In genomic region chr1:76738355-76738754, GRCh38 we compare ENCODE assay signal across 1 cellular context.
TF ChIP-seq lines count a peak whose summit lies in the region.
"Not testable (repeated sequence)": the region's sequence is repeated elsewhere in the genome, so short reads cannot be mapped to it uniquely, and the experiment has no call there.

No MANE protein-coding gene starts in this region.

TF ChIP-seq in HepG2, 621 proteins besides CTCF, POLR2A, EP300 and RAD21 (continued from another document and continues in another):
- TF ChIP-seq RERE (CRISPR knock-in tag; IDR thresholded peaks at IDR 0.05; ENCODE audit: low read depth) = peak; percentile 83
- TF ChIP-seq FOXO1 (CRISPR knock-in tag; IDR thresholded peaks at IDR 0.05) = peak; percentile 74
- TF ChIP-seq BCL6 (CRISPR knock-in tag; IDR thresholded peaks at IDR 0.05) = peak; percentile 70
- TF ChIP-seq SOX5 (CRISPR knock-in tag; IDR thresholded peaks at IDR 0.05; ENCODE audit: borderline replicate concordance) = peak; percentile 78
- peak; percentile 39; the same call in 1 of the 2 replicates for TF ChIP-seq MLX (CRISPR knock-in tag; IDR thresholded peaks at IDR 0.05)
- peak; percentile 77 for TF ChIP-seq GATAD2A (CRISPR knock-in tag; IDR thresholded peaks at IDR 0.05)
- peak; percentile 80 for TF ChIP-seq TBX2 (CRISPR knock-in tag; IDR thresholded peaks at IDR 0.05; ENCODE audit: borderline replicate concordance)
- TF ChIP-seq TCF7L2 (IDR thresholded peaks at IDR 0.05; ENCODE audit: low read depth, low read length) = 0 out of 2 replicates have a peak, but pooled peaks have one; percentile 38
- peak; percentile 69 for TF ChIP-seq MIXL1 (CRISPR knock-in tag; IDR thresholded peaks at IDR 0.05)
- peak; percentile 33; the same call in 1 of the 2 replicates for TF ChIP-seq PHF21A (CRISPR knock-in tag; IDR thresholded peaks at IDR 0.05)
- peak; percentile 89; the same call in 1 of the 2 replicates for TF ChIP-seq TBX3 (IDR thresholded peaks at IDR 0.05; ENCODE audit: borderline replicate concordance)
- peak; percentile 26; the same call in 1 of the 2 replicates for TF ChIP-seq SAP130 (CRISPR knock-in tag; IDR thresholded peaks at IDR 0.05; ENCODE audit: low read depth)
- 0 out of 2 replicates have a peak, but pooled peaks have one; percentile 20 for TF ChIP-seq THRA (CRISPR knock-in tag; IDR thresholded peaks at IDR 0.05; ENCODE audit: borderline replicate concordance)
- TF ChIP-seq CREM (IDR thresholded peaks at IDR 0.05) = peak; percentile 58
- not testable (repeated sequence) for TF ChIP-seq CREM (CRISPR knock-in tag; IDR thresholded peaks at IDR 0.05); CREB1 (IDR thresholded peaks at IDR 0.05); SOX6 (IDR thresholded peaks at IDR 0.05)
- peak; percentile 68 for TF ChIP-seq CREB1 (CRISPR knock-in tag; IDR thresholded peaks at IDR 0.05)
- peak; percentile 53 for TF ChIP-seq HMG20A (CRISPR knock-in tag; IDR thresholded peaks at IDR 0.05; ENCODE audit: borderline replicate concordance)
- TF ChIP-seq ZNF710 (CRISPR knock-in tag; IDR thresholded peaks at IDR 0.05; ENCODE audit: borderline replicate concordance) = peak; percentile 84
- peak; percentile 73 for TF ChIP-seq POGZ (CRISPR knock-in tag; IDR thresholded peaks at IDR 0.05)
- TF ChIP-seq SKIL (CRISPR knock-in tag; IDR thresholded peaks at IDR 0.05; ENCODE audit: borderline replicate concordance) = peak; percentile 62; the same call in 1 of the 2 replicates
- TF ChIP-seq ZBED4 (CRISPR knock-in tag; IDR thresholded peaks at IDR 0.05; ENCODE audit: borderline replicate concordance) = peak; percentile 67; the same call in 1 of the 2 replicates
- peak; percentile 65 for TF ChIP-seq NFIC (IDR thresholded peaks at IDR 0.05; ENCODE audit: low read length)
- 0 out of 2 replicates have a peak, but pooled peaks have one; percentile 49 for TF ChIP-seq ZNF205 (CRISPR knock-in tag; IDR thresholded peaks at IDR 0.05)
- peak; percentile 67; the same call in 1 of the 2 replicates for TF ChIP-seq ZNF670 (CRISPR knock-in tag; IDR thresholded peaks at IDR 0.05; ENCODE audit: borderline replicate concordance)
- peak; percentile 94 for TF ChIP-seq SOX6 (CRISPR knock-in tag; IDR thresholded peaks at IDR 0.05)
- 0 out of 2 replicates have a peak, but pooled peaks have one; percentile 37 for TF ChIP-seq ZSCAN9 (CRISPR knock-in tag; IDR thresholded peaks at IDR 0.05; ENCODE audit: borderline replicate concordance)
- peak; percentile 86; the same call in 1 of the 2 replicates for TF ChIP-seq ZNF503 (CRISPR knock-in tag; IDR thresholded peaks at IDR 0.05)
- TF ChIP-seq ELF1 (CRISPR knock-in tag; IDR thresholded peaks at IDR 0.05) = 0 out of 2 replicates have a peak, but pooled peaks have one; percentile 14
- TF ChIP-seq SALL1 (CRISPR knock-in tag; IDR thresholded peaks at IDR 0.05) = peak; percentile 51; the same call in 1 of the 2 replicates
- 0 out of 2 replicates have a peak, but pooled peaks have one; percentile 22 for TF ChIP-seq ZNF124 (CRISPR knock-in tag; IDR thresholded peaks at IDR 0.05)
- peak; percentile 46; the same call in 1 of the 2 replicates for TF ChIP-seq RXRB (CRISPR knock-in tag; IDR thresholded peaks at IDR 0.05; ENCODE audit: borderline replicate concordance)
- TF ChIP-seq FOXA3 (CRISPR knock-in tag; IDR thresholded peaks at IDR 0.05) = peak; percentile 79
- peak; percentile 48; the same call in 1 of the 2 replicates for TF ChIP-seq MED1 (CRISPR knock-in tag; IDR thresholded peaks at IDR 0.05)
- TF ChIP-seq FOXP4 (CRISPR knock-in tag; IDR thresholded peaks at IDR 0.05) = peak; percentile 95
- TF ChIP-seq TEAD3 (CRISPR knock-in tag; optimal IDR thresholded peaks at IDR 0.05; ENCODE audit: borderline replicate concordance) = peak; percentile 15
- peak; percentile 95 for TF ChIP-seq ISL2 (CRISPR knock-in tag; IDR thresholded peaks at IDR 0.05)
- TF ChIP-seq GATA4 (IDR thresholded peaks at IDR 0.05; ENCODE audit: borderline replicate concordance, low read depth) = 0 out of 2 replicates have a peak, but pooled peaks have one; percentile 37
- peak; percentile 76 for TF ChIP-seq ZMYM4 (CRISPR knock-in tag; IDR thresholded peaks at IDR 0.05)
- TF ChIP-seq ARNTL (CRISPR knock-in tag; IDR thresholded peaks at IDR 0.05) = peak; percentile 89
- TF ChIP-seq SP140L (CRISPR knock-in tag; IDR thresholded peaks at IDR 0.05; ENCODE audit: borderline replicate concordance) = 0 out of 2 replicates have a peak, but pooled peaks have one; percentile 43
- TF ChIP-seq ZNF331 (CRISPR knock-in tag; IDR thresholded peaks at IDR 0.05) = 0 out of 2 replicates have a peak, but pooled peaks have one; percentile 42
- TF ChIP-seq TRIM24 (CRISPR knock-in tag; IDR thresholded peaks at IDR 0.05) = peak; percentile 84
